ENCODE assay signal across 7 cellular contexts in the genomic region with DNA sequence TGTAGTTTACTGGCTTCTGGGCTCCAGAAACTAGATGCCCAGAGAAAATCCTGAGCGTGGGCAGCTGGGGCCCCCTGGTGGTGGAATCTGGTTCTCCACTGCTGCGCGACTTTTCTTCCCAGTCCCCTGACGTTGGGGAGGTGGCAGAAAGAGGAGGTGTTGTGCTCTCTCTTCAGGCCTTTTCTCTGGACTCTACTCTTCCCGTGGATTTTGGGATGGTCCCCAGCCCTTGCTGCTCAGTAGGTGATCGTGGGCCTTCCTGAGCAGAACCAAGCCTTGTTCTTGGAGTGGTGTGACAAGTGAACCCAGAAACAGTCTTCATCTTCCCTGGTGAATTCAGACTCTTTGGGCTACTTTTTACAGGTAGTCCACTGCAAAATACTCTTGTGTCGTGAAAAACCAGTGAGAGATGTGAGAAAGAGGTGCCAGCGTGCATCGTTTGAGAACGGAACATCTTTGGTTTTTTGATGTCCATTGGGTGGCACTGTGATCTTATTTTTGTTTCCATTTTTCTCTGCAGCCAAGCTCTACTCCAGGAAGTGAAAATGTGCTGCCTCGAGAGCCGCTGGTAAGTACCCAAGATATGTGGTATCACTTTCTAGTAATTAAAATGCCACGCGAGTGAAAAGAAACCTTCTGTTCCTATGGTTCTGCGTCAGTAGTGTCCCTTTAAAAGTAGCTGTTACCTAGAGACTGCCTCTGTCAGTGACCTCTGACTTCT. TPM values are rescaled to one million over a fixed set of nuclear protein-coding genes. Genes with fewer than 3 reads are reported as not detected.
DNase-seq lines count a peak whose midpoint lies in the region; ATAC-seq and TF ChIP-seq lines count a peak whose summit lies in the region.

No MANE protein-coding gene starts in this region.

- peak; percentile 95 for TF ChIP-seq CTCF in astrocyte of the spinal cord (IDR thresholded peaks at IDR 0.05; ENCODE audit: low read depth, low read length)

- H3K27me3 ChIP-seq in skeletal muscle tissue (ENCODE audit: control insufficient read depth in 3 of 3, insufficient read depth in 3 of 3, low read length in 3 of 3) = no peaks in the 10 kb centered on the region

- no peak overlapping the region for H3K27ac ChIP-seq in skeletal muscle tissue (ENCODE audit: low read depth, low read length)

- in situ Hi-C loops in astrocyte of the spinal cord (cut with HindIII; ENCODE audit: low sequenced_read_pairs) = no loop called here

- H3K4me1 ChIP-seq in skeletal muscle tissue (ENCODE audit: control insufficient read depth in 3 of 3, insufficient read depth in 3 of 3, low read length in 3 of 3) = peaks cover 15 to 24% (median 20%) of the 10 kb centered on the region in 3 donors

- peak; percentile 41 for DNase-seq in NCI-H1694 treated with DMSO at 0.1 percent for 48 hours (lab: John Stamatoyannopoulos, UW)
- peak; percentile 56 for DNase-seq in T1000 (lab: John Stamatoyannopoulos, UW)
- DNase-seq in astrocyte of the spinal cord (ENCODE audit: low read depth, low spot score) = peak; percentile 52
- DNase-seq in iPS-NIHi11 (ENCODE audit: low spot score) = peak; percentile 83

- peak; percentile 73 for ATAC-seq in GM18498 (IDR thresholded peaks at IDR 0.05; ENCODE audit: unreplicated experiment)
- peak; percentile 54 for ATAC-seq in HG02870 (IDR thresholded peaks at IDR 0.05; ENCODE audit: unreplicated experiment)

- H3K36me3 ChIP-seq in skeletal muscle tissue (ENCODE audit: control insufficient read depth in 3 of 3, insufficient read depth in 3 of 3, low read length in 3 of 3) = peaks cover 2 to 10% (median 5%) of the 10 kb centered on the region in 3 donors

- H3K4me3 ChIP-seq in astrocyte of the spinal cord (ENCODE audit: low read depth, low read length) = no peak overlapping the region
- H3K4me3 ChIP-seq in skeletal muscle tissue (ENCODE audit: low read length in 3 of 3) = peak overlapping the region; percentile 11 to 49 (median 42)

- H3K9ac ChIP-seq in skeletal muscle tissue (ENCODE audit: low read depth in 1 of 3, low read length in 3 of 3) = peak overlapping the region in 2 of 3 donors; percentile 14 to 27

- no peaks in the 10 kb centered on the region for H3K9me3 ChIP-seq in skeletal muscle tissue (ENCODE audit: control insufficient read depth in 3 of 3, low read length in 3 of 3)

RNA-seq across cellular contexts. Expression of gene PEX14, which starts 20.2 kb away (rescaled TPM):
- total RNA-seq in skeletal muscle tissue = 7.3 TPM

RNA-seq across cellular contexts. Expression of gene DFFA, which starts 22.6 kb away (rescaled TPM):
- 15.1 TPM for total RNA-seq in skeletal muscle tissue

RNA-seq across cellular contexts. Expression of gene CORT, which starts 45.1 kb away (rescaled TPM):
- total RNA-seq in skeletal muscle tissue = 0.52 TPM
